10 cellular contexts compared by ENCODE assay signal in the genomic region with DNA sequence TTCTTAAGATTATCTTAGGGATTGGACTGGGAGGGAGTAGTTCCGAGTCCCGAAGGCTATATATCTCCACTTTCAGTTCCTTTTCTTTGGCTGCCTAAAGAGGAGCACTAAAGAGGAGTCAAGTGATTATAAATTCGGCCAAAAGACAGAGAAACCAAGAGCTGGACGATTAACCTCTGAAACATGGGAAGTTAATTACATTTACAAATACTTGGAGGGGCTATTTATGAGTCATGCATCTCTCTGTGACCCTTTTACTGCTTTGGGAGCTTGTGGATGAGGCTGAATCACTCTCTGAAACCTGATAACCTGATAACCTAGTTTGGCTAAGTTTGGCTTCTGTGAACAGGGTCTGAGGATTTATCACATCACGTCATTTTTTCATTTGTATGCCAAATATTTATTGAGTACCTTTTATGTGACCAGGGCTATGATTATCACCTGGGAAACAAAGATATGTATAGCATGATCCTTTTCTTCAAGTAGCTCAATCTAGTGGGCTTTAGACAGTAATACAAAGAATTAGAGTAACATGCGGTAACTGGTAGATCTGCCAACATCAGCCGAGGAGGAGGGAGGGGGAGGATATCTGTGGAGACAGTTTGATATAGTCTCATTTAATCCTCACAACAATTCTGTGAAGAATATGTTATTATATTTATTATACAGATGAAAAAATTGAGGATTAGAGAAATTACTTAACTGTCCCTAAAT.
A peak's percentile ranks its signal among the peaks of the same experiment; 100 is the strongest.
DNase-seq lines count a peak whose midpoint lies in the region; ATAC-seq and TF ChIP-seq lines count a peak whose summit lies in the region.
"Had no signal": no experiment of that assay in that cellular context is flagged by ENCODE, and none has a peak within 500 bp of the region (broad histone marks: within the 10 kb centered on the region; RNA-seq: fewer than 3 reads in every experiment).

No MANE protein-coding gene starts in this region.

- H3K4me1 ChIP-seq in left lung (peaks cover 34 to 46% of the 10 kb centered on the region in 2 donors), urinary bladder (ENCODE audit: insufficient read depth) (no peaks in the 10 kb centered on the region)

- H3K27me3 Mint-ChIP-seq in activated T-cell treated with anti-CD3 and anti-CD28 coated beads, Interleukin-2, amount 50 U/mL, for 72 hours (ENCODE audit: low read depth): no peaks in the 10 kb centered on the region
- H3K27me3 Mint-ChIP-seq: dendritic cell treated with granulocyte-macrophage colony-stimulating factor and Interleukin-4, amounts not matched to agents 40 ng/mL and 50 ng/mL, for 4 days had no signal

- in situ Hi-C loops in astrocyte of the spinal cord (cut with HindIII; ENCODE audit: low sequenced_read_pairs): no loop called here

- WGBS in urinary bladder: 9% methylated on average over 7 of the region's 7 CpGs

- peaks cover 1 to 9% of the 10 kb centered on the region in 2 donors for H3K36me3 Mint-ChIP-seq in activated T-cell treated with anti-CD3 and anti-CD28 coated beads, Interleukin-2, amount 50 U/mL, for 72 hours (ENCODE audit: insufficient read depth in 2 of 2)

- DNase-seq in activated T-cell treated with anti-CD3 and anti-CD28 coated beads, Interleukin-2, amount 50 U/mL, for 72 hours: no peak
- no peak for DNase-seq in activated T-cell treated with anti-CD3 and anti-CD28 coated beads, Interleukin-2, amount 50 U/mL, for 1 hour
- DNase-seq in astrocyte of the spinal cord (ENCODE audit: low read depth, low spot score) (peak; percentile 57), left lung (no peak), GM19238 (ENCODE audit: insufficient read length, low spot score) (no peak)

- peak overlapping the region; percentile 1 for H3K4me3 ChIP-seq in astrocyte of the spinal cord (ENCODE audit: low read depth, low read length)
- H3K4me3 ChIP-seq in left lung: peak overlapping the region in 1 of 2 donors; percentile 16
- peak overlapping the region; percentile 33 for H3K4me3 ChIP-seq in urinary bladder (ENCODE audit: low read depth, low read length)
- H3K4me3 ChIP-seq: BLaER1 treated with 17β-estradiol and CSF1 and Interleukin-3, amounts not matched to agents 10 nM and 100 nM had no signal

- intact Hi-C loops in left lung (cut with DNase I): no loop called here

- no peaks in the 10 kb centered on the region for H3K36me3 ChIP-seq in left lung
- H3K36me3 ChIP-seq in urinary bladder (ENCODE audit: insufficient read depth): peaks cover 1% of the 10 kb centered on the region

- no peaks in the 10 kb centered on the region for H3K9me3 ChIP-seq in left lung
- H3K9me3 ChIP-seq: BLaER1 treated with 17β-estradiol and CSF1 and Interleukin-3, amounts not matched to agents 10 nM and 100 nM had no signal

- H3K9me3 Mint-ChIP-seq in activated T-cell treated with anti-CD3 and anti-CD28 coated beads, Interleukin-2, amount 50 U/mL, for 72 hours: no peaks in the 10 kb centered on the region
- H3K9me3 Mint-ChIP-seq: dendritic cell treated with granulocyte-macrophage colony-stimulating factor and Interleukin-4, amounts not matched to agents 40 ng/mL and 50 ng/mL, for 4 days had no signal

- H3K27ac Mint-ChIP-seq in activated T-cell treated with anti-CD3 and anti-CD28 coated beads, Interleukin-2, amount 50 U/mL, for 72 hours: peak overlapping the region; percentile 71
- H3K27ac Mint-ChIP-seq: dendritic cell treated with granulocyte-macrophage colony-stimulating factor and Interleukin-4, amounts not matched to agents 40 ng/mL and 50 ng/mL, for 4 days had no signal

- no peak for TF ChIP-seq CTCF in astrocyte of the spinal cord (IDR thresholded peaks at IDR 0.05; ENCODE audit: low read depth, low read length)
- no peak for TF ChIP-seq CTCF in left lung (IDR thresholded peaks at IDR 0.05)

- H3K27ac ChIP-seq in left lung (peak overlapping the region; percentile 75 to 80), urinary bladder (ENCODE audit: low read depth) (peak overlapping the region; percentile 70)
- H3K27ac ChIP-seq: BLaER1 treated with 17β-estradiol and CSF1 and Interleukin-3, amounts not matched to agents 10 nM and 100 nM had no signal

- peak overlapping the region in 1 of 2 donors; percentile 24 for H3K4me3 Mint-ChIP-seq in activated T-cell treated with anti-CD3 and anti-CD28 coated beads, Interleukin-2, amount 50 U/mL, for 72 hours
- H3K4me3 Mint-ChIP-seq: dendritic cell treated with granulocyte-macrophage colony-stimulating factor and Interleukin-4, amounts not matched to agents 40 ng/mL and 50 ng/mL, for 4 days had no signal

- no peaks in the 10 kb centered on the region for H3K27me3 ChIP-seq in left lung
- H3K27me3 ChIP-seq: BLaER1 treated with 17β-estradiol and CSF1 and Interleukin-3, amounts not matched to agents 10 nM and 100 nM had no signal

- peaks cover 75% of the 10 kb centered on the region for H3K4me1 Mint-ChIP-seq in activated T-cell treated with anti-CD3 and anti-CD28 coated beads, Interleukin-2, amount 50 U/mL, for 72 hours (ENCODE audit: low read depth)

- no peak for ATAC-seq in activated T-cell treated with anti-CD3 and anti-CD28 coated beads, Interleukin-2, amount 50 U/mL, for 72 hours (replicated peaks in 1 of 2)
- peak; percentile 53 for ATAC-seq in left lung
- no peak for ATAC-seq in GM21723 (IDR thresholded peaks at IDR 0.05; ENCODE audit: unreplicated experiment)
- ATAC-seq in HG03135 (IDR thresholded peaks at IDR 0.05; ENCODE audit: unreplicated experiment): no peak
